Comparison of ENCODE assay signal across 2 cellular contexts in the genomic region with DNA sequence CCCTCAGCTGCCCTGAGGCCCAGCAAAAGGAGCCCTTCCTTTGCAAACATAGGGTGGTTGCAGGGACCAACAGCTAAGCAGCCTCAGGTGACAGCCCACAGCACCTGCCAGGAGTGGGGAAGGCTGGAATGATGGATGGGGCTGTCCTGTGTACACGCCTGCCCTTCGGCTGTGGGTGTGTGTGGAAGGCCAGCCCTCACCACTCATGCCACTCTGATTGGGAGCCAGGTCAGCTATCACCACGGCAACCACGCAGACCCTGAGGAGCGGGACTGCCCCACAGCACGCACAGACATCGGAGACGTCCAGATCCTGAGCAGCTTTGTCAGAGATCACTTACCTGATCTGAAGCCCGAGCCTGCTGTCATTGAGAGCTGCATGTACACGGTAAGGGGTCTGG.
A peak's percentile ranks its signal among the peaks of the same experiment; 100 is the strongest.
TF ChIP-seq lines count a peak whose summit lies in the region.

No MANE protein-coding gene starts in this region.

TF ChIP-seq in K562, 482 proteins besides CTCF, POLR2A, EP300 and RAD21:
- peak; percentile 22; the same call in 1 of the 2 replicates for TF ChIP-seq RFX1 (IDR thresholded peaks at IDR 0.05)
- TF ChIP-seq ASH1L (IDR thresholded peaks at IDR 0.05; ENCODE audit: borderline replicate concordance, low read depth, partially characterized antibody) = no peak

TF ChIP-seq in HepG2, 621 proteins besides CTCF, POLR2A, EP300 and RAD21:
- peak; percentile 80 for TF ChIP-seq AGO2 (optimal IDR thresholded peaks at IDR 0.05; ENCODE audit: low read depth, low read length)
- TF ChIP-seq, protein P1, sequence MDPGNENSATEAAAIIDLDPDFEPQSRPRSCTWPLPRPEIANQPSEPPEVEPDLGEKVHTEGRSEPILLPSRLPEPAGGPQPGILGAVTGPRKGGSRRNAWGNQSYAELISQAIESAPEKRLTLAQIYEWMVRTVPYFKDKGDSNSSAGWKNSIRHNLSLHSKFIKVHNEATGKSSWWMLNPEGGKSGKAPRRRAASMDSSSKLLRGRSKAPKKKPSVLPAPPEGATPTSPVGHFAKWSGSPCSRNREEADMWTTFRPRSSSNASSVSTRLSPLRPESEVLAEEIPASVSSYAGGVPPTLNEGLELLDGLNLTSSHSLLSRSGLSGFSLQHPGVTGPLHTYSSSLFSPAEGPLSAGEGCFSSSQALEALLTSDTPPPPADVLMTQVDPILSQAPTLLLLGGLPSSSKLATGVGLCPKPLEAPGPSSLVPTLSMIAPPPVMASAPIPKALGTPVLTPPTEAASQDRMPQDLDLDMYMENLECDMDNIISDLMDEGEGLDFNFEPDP (CRISPR knock-in tag; conservative IDR thresholded peaks at IDR 0.05) = no peak
- TF ChIP-seq, protein P2, sequence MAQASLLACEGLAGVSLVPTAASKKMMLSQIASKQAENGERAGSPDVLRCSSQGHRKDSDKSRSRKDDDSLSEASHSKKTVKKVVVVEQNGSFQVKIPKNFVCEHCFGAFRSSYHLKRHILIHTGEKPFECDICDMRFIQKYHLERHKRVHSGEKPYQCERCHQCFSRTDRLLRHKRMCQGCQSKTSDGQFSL (CRISPR knock-in tag; IDR thresholded peaks at IDR 0.05) = no peak
- TF ChIP-seq BHLHE40 (IDR thresholded peaks at IDR 0.05; ENCODE audit: low read length) = no peak
- TF ChIP-seq MXD4 (CRISPR knock-in tag; IDR thresholded peaks at IDR 0.05) = no peak
TF ChIP-seq in HepG2: peak in this region for 1.
